ENCODE assay signal across 9 cellular contexts in the genomic region with DNA sequence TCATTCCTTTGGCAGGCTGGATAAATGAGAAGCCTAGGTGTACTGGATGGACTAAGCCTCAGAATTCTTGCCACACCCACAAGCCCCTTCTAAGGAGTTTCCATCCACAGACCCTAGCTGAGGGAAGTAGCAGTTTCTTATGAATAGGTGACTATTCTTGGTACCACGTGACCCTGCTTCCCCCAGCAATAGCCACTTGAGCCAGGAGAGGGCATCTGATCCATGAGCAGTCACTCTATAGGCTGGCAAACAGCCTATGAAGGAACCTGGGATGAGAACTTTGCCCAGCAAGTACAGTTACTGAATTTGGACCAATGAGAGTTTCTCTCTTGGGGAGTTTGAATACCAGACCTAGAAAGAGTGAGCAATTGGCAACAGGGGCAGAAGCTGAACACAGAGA.
A peak's percentile ranks its signal among the peaks of the same experiment; 100 is the strongest.
DNase-seq lines count a peak whose midpoint lies in the region; ATAC-seq and TF ChIP-seq lines count a peak whose summit lies in the region.
"Had no signal": no experiment of that assay in that cellular context is flagged by ENCODE, and none has a peak within 500 bp of the region (broad histone marks: within the 10 kb centered on the region; RNA-seq: fewer than 3 reads in every experiment).

No MANE protein-coding gene starts in this region.

- no peak overlapping the region for H3K4me3 ChIP-seq in WI38 (ENCODE audit: low read depth, low read length)

- ATAC-seq in GM21619 (IDR thresholded peaks at IDR 0.05; ENCODE audit: unreplicated experiment) = peak; percentile 88
- ATAC-seq in naive thymus-derived CD8-positive, alpha-beta T cell = no peak

- DNase-seq in NCI-H510A treated with DMSO at 0.1 percent for 48 hours (lab: John Stamatoyannopoulos, UW) = peak; percentile 3
- no peak for DNase-seq in NCI-H510A (lab: John Stamatoyannopoulos, UW)
- peak; percentile 58 for DNase-seq in KBM-7
- DNase-seq in nephron progenitor cell = peak; percentile 36
- no peak for DNase-seq in T-helper 9 cell
- DNase-seq in naive thymus-derived CD8-positive, alpha-beta T cell = no peak

- H3K9me3 Mint-ChIP-seq in nephron progenitor cell = no peaks in the 10 kb centered on the region
- H3K9me3 Mint-ChIP-seq in naive thymus-derived CD8-positive, alpha-beta T cell = no peaks in the 10 kb centered on the region

- POLR2A ChIA-PET in naive thymus-derived CD8-positive, alpha-beta T cell (lab: Charles Lee) = no interaction called here

- H3K4me1 Mint-ChIP-seq in nephron progenitor cell = peaks cover 78% of the 10 kb centered on the region
- H3K4me1 Mint-ChIP-seq in naive thymus-derived CD8-positive, alpha-beta T cell = no peaks in the 10 kb centered on the region
- H3K4me1 Mint-ChIP-seq: CD4-positive, CD25-positive, alpha-beta regulatory T cell had no signal

- no peak overlapping the region for H3K27ac Mint-ChIP-seq in nephron progenitor cell
- H3K27ac Mint-ChIP-seq in naive thymus-derived CD8-positive, alpha-beta T cell = no peak overlapping the region
- H3K27ac Mint-ChIP-seq: CD4-positive, CD25-positive, alpha-beta regulatory T cell had no signal

- peaks cover 16% of the 10 kb centered on the region for H3K27me3 Mint-ChIP-seq in nephron progenitor cell (ENCODE audit: low read depth, poor library complexity)
- H3K27me3 Mint-ChIP-seq in naive thymus-derived CD8-positive, alpha-beta T cell = peaks cover 0 to 6% (median 2%) of the 10 kb centered on the region in 5 donors

- H3K36me3 Mint-ChIP-seq in nephron progenitor cell (ENCODE audit: low read depth) = no peaks in the 10 kb centered on the region
- no peaks in the 10 kb centered on the region for H3K36me3 Mint-ChIP-seq in naive thymus-derived CD8-positive, alpha-beta T cell
- H3K36me3 Mint-ChIP-seq: CD4-positive, CD25-positive, alpha-beta regulatory T cell had no signal

- 0 out of 2 replicates have a peak, but pooled peaks have one; percentile 16 for TF ChIP-seq CTCF in WI38 (IDR thresholded peaks at IDR 0.05; ENCODE audit: low read depth, low read length)
- TF ChIP-seq CTCF in nephron progenitor cell (IDR thresholded peaks at IDR 0.05) = peak; percentile 31

- in situ Hi-C loops in KBM-7 (cut with MboI; ENCODE audit: low pct_unique_long_range_greater_than_20kb, low sequenced_read_pairs) = no loop called here

- no peak overlapping the region for H3K4me3 Mint-ChIP-seq in nephron progenitor cell
- no peak overlapping the region for H3K4me3 Mint-ChIP-seq in naive thymus-derived CD8-positive, alpha-beta T cell
- H3K4me3 Mint-ChIP-seq: CD4-positive, CD25-positive, alpha-beta regulatory T cell had no signal

Comparison
In these comparisons a context has a peak if more than half of its experiments do, and no peak if none do; other contexts are left out.
1. DNase-seq: peak in NCI-H510A treated with DMSO at 0.1 percent for 48 hours (single experiment), KBM-7 (single experiment) and nephron progenitor cell (single experiment); none in NCI-H510A (single experiment), T-helper 9 cell (single experiment) and naive thymus-derived CD8-positive, alpha-beta T cell (0 of 10).